In the genomic region with DNA sequence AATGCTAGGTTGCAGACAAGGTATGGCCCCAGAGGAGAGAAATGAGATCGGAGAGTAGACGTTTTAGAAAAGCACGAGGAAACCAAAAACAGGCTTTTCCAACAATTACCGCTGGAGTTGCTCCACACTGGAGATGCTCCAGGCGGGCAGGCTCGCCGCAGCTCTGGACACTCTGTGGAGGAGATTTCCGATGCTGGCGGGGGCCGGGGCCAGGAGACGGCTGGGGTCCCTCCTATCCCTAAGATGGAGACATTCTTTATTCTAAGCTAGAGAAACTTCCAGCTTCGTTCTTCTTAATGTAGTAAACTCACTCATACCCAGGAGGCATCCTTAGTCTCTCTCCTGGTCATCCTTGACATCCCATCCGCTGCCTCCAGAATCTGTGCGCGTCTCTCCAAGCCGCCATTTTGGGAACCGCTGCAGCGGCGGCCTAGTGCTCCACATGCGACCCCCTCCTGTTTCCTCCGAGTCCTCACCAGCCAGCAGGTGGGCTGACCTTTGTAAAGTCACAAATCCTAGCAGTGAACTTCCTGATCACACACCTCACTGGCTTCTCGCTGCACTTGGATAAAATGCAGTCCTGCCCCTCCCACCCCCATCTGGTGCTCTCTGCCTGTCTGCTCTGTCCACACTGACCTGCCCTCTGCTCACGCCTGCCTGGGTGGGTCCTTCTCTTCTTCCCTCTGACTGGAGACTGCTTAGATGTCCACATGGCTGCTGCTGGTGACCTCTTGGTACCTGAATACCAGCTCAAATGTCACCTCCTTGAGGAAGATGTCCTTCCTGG, we compare ENCODE assay signal across 2 cellular contexts.
TF ChIP-seq lines count a peak whose summit lies in the region.

No MANE protein-coding gene starts in this region.

TF ChIP-seq in SK-N-SH, 30 proteins besides CTCF, POLR2A, EP300 and RAD21:
- TF ChIP-seq RCOR1 (IDR thresholded peaks at IDR 0.05; ENCODE audit: low read length) (no peak), RFX5 (IDR thresholded peaks at IDR 0.05; ENCODE audit: low read length) (no peak)

TF ChIP-seq in SK-N-SH treated with all-trans-retinoic acid at 6 μM for 48 hours, 23 proteins besides CTCF, POLR2A, EP300 and RAD21:
- no peak for TF ChIP-seq BACH2 (CRISPR knock-in tag; IDR thresholded peaks at IDR 0.05; ENCODE audit: borderline replicate concordance)
- no peak for TF ChIP-seq ZFP30 (CRISPR knock-in tag; IDR thresholded peaks at IDR 0.05)
- TF ChIP-seq ZNF565 (CRISPR knock-in tag; conservative IDR thresholded peaks at IDR 0.05; ENCODE audit: low read depth) = no peak
- TF ChIP-seq TOX (CRISPR knock-in tag; IDR thresholded peaks at IDR 0.05; ENCODE audit: borderline replicate concordance) = no peak
- TF ChIP-seq, protein P1, sequence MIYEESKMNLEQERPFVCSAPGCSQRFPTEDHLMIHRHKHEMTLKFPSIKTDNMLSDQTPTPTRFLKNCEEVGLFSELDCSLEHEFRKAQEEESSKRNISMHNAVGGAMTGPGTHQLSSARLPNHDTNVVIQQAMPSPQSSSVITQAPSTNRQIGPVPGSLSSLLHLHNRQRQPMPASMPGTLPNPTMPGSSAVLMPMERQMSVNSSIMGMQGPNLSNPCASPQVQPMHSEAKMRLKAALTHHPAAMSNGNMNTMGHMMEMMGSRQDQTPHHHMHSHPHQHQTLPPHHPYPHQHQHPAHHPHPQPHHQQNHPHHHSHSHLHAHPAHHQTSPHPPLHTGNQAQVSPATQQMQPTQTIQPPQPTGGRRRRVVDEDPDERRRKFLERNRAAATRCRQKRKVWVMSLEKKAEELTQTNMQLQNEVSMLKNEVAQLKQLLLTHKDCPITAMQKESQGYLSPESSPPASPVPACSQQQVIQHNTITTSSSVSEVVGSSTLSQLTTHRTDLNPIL (CRISPR knock-in tag; IDR thresholded peaks at IDR 0.05; ENCODE audit: low read depth) = no peak
- no peak for TF ChIP-seq PPARA (CRISPR knock-in tag; IDR thresholded peaks at IDR 0.05; ENCODE audit: borderline replicate concordance)
- no peak for TF ChIP-seq ESRRG (CRISPR knock-in tag; IDR thresholded peaks at IDR 0.05)
- TF ChIP-seq ZNF8 (CRISPR knock-in tag; IDR thresholded peaks at IDR 0.05) = no peak
- no peak for TF ChIP-seq SNAI2 (CRISPR knock-in tag; IDR thresholded peaks at IDR 0.05)
- no peak for TF ChIP-seq TCF4 (CRISPR knock-in tag; IDR thresholded peaks at IDR 0.05; ENCODE audit: borderline replicate concordance)
- no peak for TF ChIP-seq OSR1 (CRISPR knock-in tag; IDR thresholded peaks at IDR 0.05)
- TF ChIP-seq ZNF70 (CRISPR knock-in tag; IDR thresholded peaks at IDR 0.05) = no peak
- TF ChIP-seq, protein P2, sequence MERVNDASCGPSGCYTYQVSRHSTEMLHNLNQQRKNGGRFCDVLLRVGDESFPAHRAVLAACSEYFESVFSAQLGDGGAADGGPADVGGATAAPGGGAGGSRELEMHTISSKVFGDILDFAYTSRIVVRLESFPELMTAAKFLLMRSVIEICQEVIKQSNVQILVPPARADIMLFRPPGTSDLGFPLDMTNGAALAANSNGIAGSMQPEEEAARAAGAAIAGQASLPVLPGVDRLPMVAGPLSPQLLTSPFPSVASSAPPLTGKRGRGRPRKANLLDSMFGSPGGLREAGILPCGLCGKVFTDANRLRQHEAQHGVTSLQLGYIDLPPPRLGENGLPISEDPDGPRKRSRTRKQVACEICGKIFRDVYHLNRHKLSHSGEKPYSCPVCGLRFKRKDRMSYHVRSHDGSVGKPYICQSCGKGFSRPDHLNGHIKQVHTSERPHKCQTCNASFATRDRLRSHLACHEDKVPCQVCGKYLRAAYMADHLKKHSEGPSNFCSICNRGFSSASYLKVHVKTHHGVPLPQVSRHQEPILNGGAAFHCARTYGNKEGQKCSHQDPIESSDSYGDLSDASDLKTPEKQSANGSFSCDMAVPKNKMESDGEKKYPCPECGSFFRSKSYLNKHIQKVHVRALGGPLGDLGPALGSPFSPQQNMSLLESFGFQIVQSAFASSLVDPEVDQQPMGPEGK (CRISPR knock-in tag; IDR thresholded peaks at IDR 0.05; ENCODE audit: borderline replicate concordance) = no peak
- TF ChIP-seq CSDC2 (CRISPR knock-in tag; IDR thresholded peaks at IDR 0.05) = no peak
- no peak for TF ChIP-seq GLIS3 (CRISPR knock-in tag; IDR thresholded peaks at IDR 0.05)
- TF ChIP-seq, protein P3, sequence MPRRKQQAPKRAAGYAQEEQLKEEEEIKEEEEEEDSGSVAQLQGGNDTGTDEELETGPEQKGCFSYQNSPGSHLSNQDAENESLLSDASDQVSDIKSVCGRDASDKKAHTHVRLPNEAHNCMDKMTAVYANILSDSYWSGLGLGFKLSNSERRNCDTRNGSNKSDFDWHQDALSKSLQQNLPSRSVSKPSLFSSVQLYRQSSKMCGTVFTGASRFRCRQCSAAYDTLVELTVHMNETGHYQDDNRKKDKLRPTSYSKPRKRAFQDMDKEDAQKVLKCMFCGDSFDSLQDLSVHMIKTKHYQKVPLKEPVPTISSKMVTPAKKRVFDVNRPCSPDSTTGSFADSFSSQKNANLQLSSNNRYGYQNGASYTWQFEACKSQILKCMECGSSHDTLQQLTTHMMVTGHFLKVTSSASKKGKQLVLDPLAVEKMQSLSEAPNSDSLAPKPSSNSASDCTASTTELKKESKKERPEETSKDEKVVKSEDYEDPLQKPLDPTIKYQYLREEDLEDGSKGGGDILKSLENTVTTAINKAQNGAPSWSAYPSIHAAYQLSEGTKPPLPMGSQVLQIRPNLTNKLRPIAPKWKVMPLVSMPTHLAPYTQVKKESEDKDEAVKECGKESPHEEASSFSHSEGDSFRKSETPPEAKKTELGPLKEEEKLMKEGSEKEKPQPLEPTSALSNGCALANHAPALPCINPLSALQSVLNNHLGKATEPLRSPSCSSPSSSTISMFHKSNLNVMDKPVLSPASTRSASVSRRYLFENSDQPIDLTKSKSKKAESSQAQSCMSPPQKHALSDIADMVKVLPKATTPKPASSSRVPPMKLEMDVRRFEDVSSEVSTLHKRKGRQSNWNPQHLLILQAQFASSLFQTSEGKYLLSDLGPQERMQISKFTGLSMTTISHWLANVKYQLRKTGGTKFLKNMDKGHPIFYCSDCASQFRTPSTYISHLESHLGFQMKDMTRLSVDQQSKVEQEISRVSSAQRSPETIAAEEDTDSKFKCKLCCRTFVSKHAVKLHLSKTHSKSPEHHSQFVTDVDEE (CRISPR knock-in tag; IDR thresholded peaks at IDR 0.05) = no peak
- no peak for TF ChIP-seq ZC3H10 (CRISPR knock-in tag; IDR thresholded peaks at IDR 0.05)
- TF ChIP-seq ISL1 (CRISPR knock-in tag; IDR thresholded peaks at IDR 0.05) = no peak
- TF ChIP-seq, protein P4, sequence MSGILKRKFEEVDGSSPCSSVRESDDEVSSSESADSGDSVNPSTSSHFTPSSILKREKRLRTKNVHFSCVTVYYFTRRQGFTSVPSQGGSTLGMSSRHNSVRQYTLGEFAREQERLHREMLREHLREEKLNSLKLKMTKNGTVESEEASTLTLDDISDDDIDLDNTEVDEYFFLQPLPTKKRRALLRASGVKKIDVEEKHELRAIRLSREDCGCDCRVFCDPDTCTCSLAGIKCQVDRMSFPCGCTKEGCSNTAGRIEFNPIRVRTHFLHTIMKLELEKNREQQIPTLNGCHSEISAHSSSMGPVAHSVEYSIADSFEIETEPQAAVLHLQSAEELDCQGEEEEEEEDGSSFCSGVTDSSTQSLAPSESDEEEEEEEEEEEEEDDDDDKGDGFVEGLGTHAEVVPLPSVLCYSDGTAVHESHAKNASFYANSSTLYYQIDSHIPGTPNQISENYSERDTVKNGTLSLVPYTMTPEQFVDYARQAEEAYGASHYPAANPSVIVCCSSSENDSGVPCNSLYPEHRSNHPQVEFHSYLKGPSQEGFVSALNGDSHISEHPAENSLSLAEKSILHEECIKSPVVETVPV (CRISPR knock-in tag; IDR thresholded peaks at IDR 0.05) = no peak
- no peak for TF ChIP-seq RARB (CRISPR knock-in tag; IDR thresholded peaks at IDR 0.05)
TF ChIP-seq in SK-N-SH treated with all-trans-retinoic acid at 6 μM for 48 hours: peak in this region for 0.
